19 cellular contexts compared by ENCODE assay signal in genomic region chr15:29849716-29850115, GRCh38. TPM values are rescaled to one million over a fixed set of nuclear protein-coding genes. Genes with fewer than 3 reads are reported as not detected.
"Had no signal": no experiment of that assay in that cellular context is flagged by ENCODE, and none has a peak within 500 bp of the region (broad histone marks: within the 10 kb centered on the region; RNA-seq: fewer than 3 reads in every experiment).

No MANE protein-coding gene starts in this region.

- H2AFZ ChIP-seq: parathyroid adenoma had no signal

- H3K9ac ChIP-seq: parathyroid adenoma had no signal

- ATAC-seq: activated CD4-positive, CD25-positive, alpha-beta regulatory T cell treated with anti-CD3 and anti-CD28 coated beads, Interleukin-2, amount 50 U/mL, for 24 hours; heart left ventricle; natural killer cell; stimulated activated naive B cell treated with anti-CD40 and anti-IgM and Interleukin-4, amounts not matched to agents 10 μg/mL and 1 μg/mL and 100 μg/mL, for 72 hours had no signal

- H3K79me2 ChIP-seq: parathyroid adenoma had no signal

- H3K36me3 ChIP-seq: brain microvascular endothelial cell, heart left ventricle, left ventricle myocardium inferior, neutrophil, thyroid gland had no signal

- H3K27me3 ChIP-seq: brain microvascular endothelial cell, heart left ventricle, neutrophil, thyroid gland had no signal

- H3K4me3 ChIP-seq: heart left ventricle, left ventricle myocardium inferior, thyroid gland had no signal

- H3K27ac ChIP-seq: brain microvascular endothelial cell, heart left ventricle, left ventricle myocardium inferior, neutrophil, parathyroid adenoma, thyroid gland had no signal

- H3K4me1 ChIP-seq: parathyroid adenoma, thyroid gland had no signal

- H3K9me3 ChIP-seq: neutrophil, thyroid gland had no signal

- DNase-seq: activated CD4-positive, alpha-beta T cell treated with anti-CD3 and anti-CD28 coated beads, Interleukin-2, amount 50 U/mL, for 1 hour; anterior cingulate cortex; brain microvascular endothelial cell; cerebellar nuclear complex; effector CD8-positive, alpha-beta T cell; heart left ventricle; left ventricle myocardium inferior; mesendoderm; natural killer cell; retina; stimulated activated CD4-positive, alpha-beta T cell treated with anti-CD3 and anti-CD28 coated beads, Interleukin-2, amount 100 ng/mL, for 48 hours; stimulated activated naive B cell treated with anti-CD40 and anti-IgM and Interleukin-4, amounts not matched to agents 10 μg/mL and 1 μg/mL and 100 μg/mL, for 72 hours; thyroid gland had no signal

RNA-seq across cellular contexts. Expression of gene TJP1, which starts 27.4 kb away (rescaled TPM):
- total RNA-seq: activated CD8-positive, alpha-beta memory T cell treated with anti-CD3 and anti-CD28 coated beads for 36 hours; activated T-helper 1 cell treated with anti-CD3 and anti-CD28 coated beads, Interleukin-12 subunit alpha, Interleukin-12 subunit beta, Interleukin-2, Interleukin-4 antibody, amounts not matched to agents 30 ng/mL and 10 ng/mL and 1 ng/mL, durations not matched to agents 14 hours and 24 hours and 36 hours; natural killer cell; T-helper 2 cell treated with Interferon-gamma antibody and Interleukin-4, amounts not matched to agents 100 ng/mL and 5 ng/mL, for 36 hours had no signal
